Comparison of ENCODE assay signal across 35 cellular contexts in genomic region chr4:148108776-148109175, GRCh38.
"Had no signal": no experiment of that assay in that cellular context is flagged by ENCODE, and none has a peak within 500 bp of the region (broad histone marks: within the 10 kb centered on the region; RNA-seq: fewer than 3 reads in every experiment).

No MANE protein-coding gene starts in this region.

- H3K36me3 ChIP-seq: cardiac muscle cell had no signal

- H3K4me3 ChIP-seq: ascending aorta, cardiac muscle cell had no signal

- H3K9me3 Mint-ChIP-seq: activated CD4-positive, alpha-beta T cell treated with anti-CD3 and anti-CD28 coated beads, Interleukin-2, amount 10 ng/mL, durations not matched to agents 24 days and 14 days; activated CD8-positive, alpha-beta T cell treated with anti-CD3 and anti-CD28 coated beads for 36 hours; activated naive CD4-positive, alpha-beta T cell treated with anti-CD3 and anti-CD28 coated beads for 36 hours; activated naive CD8-positive, alpha-beta T cell treated with anti-CD3 and anti-CD28 coated beads, Interleukin-2, amount 50 U/mL, for 24 hours; activated T-cell treated with anti-CD3 and anti-CD28 coated beads, Interleukin-2, amount 50 U/mL, for 72 hours; activated T-helper 1 cell treated with anti-CD3 and anti-CD28 coated beads, Interleukin-12 subunit alpha, Interleukin-12 subunit beta, Interleukin-2, Interleukin-4 antibody, amounts not matched to agents 30 ng/mL and 10 ng/mL and 1 ng/mL, durations not matched to agents 14 hours and 24 hours and 36 hours; activated T-helper 17 cell treated with anti-CD3 and anti-CD28 coated beads, Interleukin-2, amount 50 U/mL, for 72 hours; central memory CD8-positive, alpha-beta T cell; T-helper 2 cell treated with Interferon-gamma antibody and Interleukin-4, amounts not matched to agents 5 μg/mL and 100 μg/mL, for 36 hours had no signal

- H3K27me3 ChIP-seq: ascending aorta, cardiac muscle cell had no signal

- ATAC-seq: activated CD8-positive, alpha-beta T cell treated with anti-CD3 and anti-CD28 coated beads for 36 hours; activated naive CD8-positive, alpha-beta T cell treated with anti-CD3 and anti-CD28 coated beads, Interleukin-2, amount 50 U/mL, for 24 hours; activated T-cell treated with anti-CD3 and anti-CD28 coated beads, Interleukin-2, amount 50 U/mL, for 4 hours; activated T-cell treated with anti-CD3 and anti-CD28 coated beads, Interleukin-2, amount 50 U/mL, for 72 hours; activated T-helper 17 cell treated with anti-CD3 and anti-CD28 coated beads, Interleukin-2, amount 50 U/mL, for 72 hours had no signal

- H3K27ac Mint-ChIP-seq: activated B cell treated with CpG ODN at 0.5 μM for 24 hours; activated CD4-positive, alpha-beta memory T cell treated with anti-CD3 and anti-CD28 coated beads for 36 hours; activated CD4-positive, alpha-beta T cell treated with anti-CD3 and anti-CD28 coated beads, Interleukin-2, amount 10 ng/mL, durations not matched to agents 24 days and 14 days; activated CD8-positive, alpha-beta T cell treated with anti-CD3 and anti-CD28 coated beads for 36 hours; activated naive CD4-positive, alpha-beta T cell treated with anti-CD3 and anti-CD28 coated beads for 36 hours; activated naive CD8-positive, alpha-beta T cell; activated naive CD8-positive, alpha-beta T cell treated with anti-CD3 and anti-CD28 coated beads, Interleukin-2, amount 50 U/mL, for 24 hours; activated T-cell treated with anti-CD3 and anti-CD28 coated beads, Interleukin-2, amount 50 U/mL, for 72 hours; activated T-helper 1 cell treated with anti-CD3 and anti-CD28 coated beads, Interleukin-12 subunit alpha, Interleukin-12 subunit beta, Interleukin-2, Interleukin-4 antibody, amounts not matched to agents 30 ng/mL and 10 ng/mL and 1 ng/mL, durations not matched to agents 14 hours and 24 hours and 36 hours; activated T-helper 17 cell treated with anti-CD3 and anti-CD28 coated beads, Interleukin-2, amount 50 U/mL, for 72 hours; T-helper 1 cell treated with Interleukin-12 subunit alpha and Interleukin-12 subunit beta and Interleukin-4 antibody, amounts not matched to agents 30 μg/mL and 1 μg/mL, for 36 hours; T-helper 2 cell treated with Interferon-gamma antibody and Interleukin-4, amounts not matched to agents 5 μg/mL and 100 μg/mL, for 36 hours had no signal

- H3K4me1 ChIP-seq: ascending aorta had no signal

- H3K27ac ChIP-seq: ascending aorta, cardiac muscle cell, VCaP had no signal

- DNase-seq: activated B cell treated with CpG ODN at 0.5 μM for 24 hours; activated CD4-positive, alpha-beta memory T cell treated with anti-CD3 and anti-CD28 coated beads for 36 hours; activated CD4-positive, alpha-beta T cell treated with anti-CD3 and anti-CD28 coated beads for 4 hours; activated CD4-positive, alpha-beta T cell treated with anti-CD3 and anti-CD28 coated beads, Interleukin-2, amount 10 ng/mL, durations not matched to agents 24 days and 14 days; activated CD4-positive, alpha-beta T cell treated with anti-CD3 and anti-CD28 coated beads, Interleukin-2, amount 50 U/mL, for 1 hour; activated CD4-positive, alpha-beta T cell treated with anti-CD3 and anti-CD28 coated beads, Interleukin-2, amount 50 U/mL, for 4 hours; activated CD4-positive, CD25-positive, alpha-beta regulatory T cell treated with anti-CD3 and anti-CD28 coated beads, Interleukin-2, amount 50 U/mL, for 72 hours; activated CD8-positive, alpha-beta memory T cell treated with anti-CD3 and anti-CD28 coated beads, Interleukin-2, amount 50 U/mL, for 4 hours; activated CD8-positive, alpha-beta T cell treated with anti-CD3 and anti-CD28 coated beads for 36 hours; activated effector memory CD4-positive, alpha-beta T cell treated with anti-CD3 and anti-CD28 coated beads, Interleukin-2, amount 50 U/mL, for 16 hours; activated gamma-delta T cell treated with Interleukin-2 at 50 U/mL for 16 hours; activated naive CD4-positive, alpha-beta T cell; activated naive CD4-positive, alpha-beta T cell treated with anti-CD3 and anti-CD28 coated beads for 36 hours; activated naive CD4-positive, alpha-beta T cell treated with anti-CD3 and anti-CD28 coated beads, Interleukin-2, amount 50 U/mL, for 16 hours; activated naive CD8-positive, alpha-beta T cell treated with anti-CD3 and anti-CD28 coated beads, Interleukin-2, amount 10 ng/mL, durations not matched to agents 7 days and 5 days; activated naive CD8-positive, alpha-beta T cell treated with anti-CD3 and anti-CD28 coated beads, Interleukin-2, amount 50 U/mL, for 24 hours; activated T-cell treated with anti-CD3 and anti-CD28 coated beads for 4 hours; activated T-cell treated with anti-CD3 and anti-CD28 coated beads, Interleukin-2, amount 50 U/mL, for 1 hour; activated T-cell treated with anti-CD3 and anti-CD28 coated beads, Interleukin-2, amount 50 U/mL, for 4 hours; activated T-cell treated with anti-CD3 and anti-CD28 coated beads, Interleukin-2, amount 50 U/mL, for 72 hours; amygdala; anterior cingulate cortex; caudate nucleus; T-helper 1 cell; T-helper 2 cell; T-helper 9 cell had no signal
